ENCODE assay signal across 28 cellular contexts in the genomic region with DNA sequence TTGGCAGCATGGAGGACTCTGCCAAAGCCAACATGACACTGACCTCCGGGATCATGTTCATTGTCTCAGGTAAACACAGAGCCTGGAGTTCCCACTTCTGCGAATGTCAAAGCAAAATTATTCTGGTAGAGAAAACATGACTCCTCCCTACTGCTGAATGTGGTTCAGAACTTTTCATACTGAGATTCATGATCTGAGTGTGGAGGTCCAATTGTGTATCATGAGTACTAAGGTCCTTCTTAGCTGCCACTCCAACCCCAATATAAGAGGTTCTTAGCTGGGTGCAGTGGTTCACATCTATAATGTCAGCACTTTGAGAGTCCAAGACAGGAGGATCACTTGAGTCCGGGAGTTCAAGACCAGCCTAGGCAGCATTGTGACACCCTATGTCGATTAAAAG. TPM values are rescaled to one million over a fixed set of nuclear protein-coding genes. Genes with fewer than 3 reads are reported as not detected.
"Had no signal": no experiment of that assay in that cellular context is flagged by ENCODE, and none has a peak within 500 bp of the region (broad histone marks: within the 10 kb centered on the region; RNA-seq: fewer than 3 reads in every experiment).

No MANE protein-coding gene starts in this region.

- H3K4me1 ChIP-seq: esophagus muscularis mucosa, left lung, sigmoid colon had no signal

- H3K4me3 ChIP-seq: coronary artery, esophagus muscularis mucosa, hepatocyte, left lung, lung, sigmoid colon, smooth muscle cell, upper lobe of left lung had no signal

- H3K27ac Mint-ChIP-seq: activated naive CD4-positive, alpha-beta T cell treated with anti-CD3 and anti-CD28 coated beads, Interleukin-2, amount 10 ng/mL, durations not matched to agents 7 days and 5 days; immature natural killer cell; natural killer cell; progenitor cell of endocrine pancreas; stimulated activated naive B cell treated with anti-CD40 and anti-IgM and Interleukin-4, amounts not matched to agents 10 μg/mL and 1 μg/mL and 100 μg/mL, for 72 hours; T-helper 2 cell treated with Interferon-gamma antibody and Interleukin-4, amounts not matched to agents 5 μg/mL and 100 μg/mL, for 36 hours had no signal

- H3K27me3 ChIP-seq: esophagus muscularis mucosa, hepatocyte, left lung, sigmoid colon, upper lobe of left lung had no signal

- H3K27me3 Mint-ChIP-seq: progenitor cell of endocrine pancreas had no signal

- H3K4me3 Mint-ChIP-seq: activated naive CD4-positive, alpha-beta T cell treated with anti-CD3 and anti-CD28 coated beads, Interleukin-2, amount 10 ng/mL, durations not matched to agents 7 days and 5 days; activated T-cell treated with anti-CD3 and anti-CD28 coated beads, Interleukin-2, amount 50 U/mL, for 4 hours; immature natural killer cell; natural killer cell; stimulated activated naive B cell treated with anti-CD40 and anti-IgM and Interleukin-4, amounts not matched to agents 10 μg/mL and 1 μg/mL and 100 μg/mL, for 72 hours; T-helper 2 cell treated with Interferon-gamma antibody and Interleukin-4, amounts not matched to agents 5 μg/mL and 100 μg/mL, for 36 hours had no signal

- ATAC-seq: activated CD4-positive, CD25-positive, alpha-beta regulatory T cell treated with anti-CD3 and anti-CD28 coated beads, Interleukin-2, amount 50 U/mL, for 24 hours; activated T-cell treated with anti-CD3 and anti-CD28 coated beads, Interleukin-2, amount 50 U/mL, for 4 hours; left lung; natural killer cell; stimulated activated naive B cell treated with anti-CD40 and anti-IgM and Interleukin-4, amounts not matched to agents 10 μg/mL and 1 μg/mL and 100 μg/mL, for 72 hours had no signal

- H3K9me3 ChIP-seq: esophagus muscularis mucosa, left lung, sigmoid colon, upper lobe of left lung had no signal

- H3K9me3 Mint-ChIP-seq: activated naive CD4-positive, alpha-beta T cell treated with anti-CD3 and anti-CD28 coated beads, Interleukin-2, amount 10 ng/mL, durations not matched to agents 7 days and 5 days; activated T-cell treated with anti-CD3 and anti-CD28 coated beads, Interleukin-2, amount 50 U/mL, for 4 hours; natural killer cell; stimulated activated naive B cell treated with anti-CD40 and anti-IgM and Interleukin-4, amounts not matched to agents 10 μg/mL and 1 μg/mL and 100 μg/mL, for 72 hours; T-helper 2 cell treated with Interferon-gamma antibody and Interleukin-4, amounts not matched to agents 5 μg/mL and 100 μg/mL, for 36 hours had no signal

- H3K36me3 Mint-ChIP-seq: activated naive CD4-positive, alpha-beta T cell treated with anti-CD3 and anti-CD28 coated beads, Interleukin-2, amount 10 ng/mL, durations not matched to agents 7 days and 5 days; immature natural killer cell; natural killer cell; stimulated activated naive B cell treated with anti-CD40 and anti-IgM and Interleukin-4, amounts not matched to agents 10 μg/mL and 1 μg/mL and 100 μg/mL, for 72 hours had no signal

- DNase-seq: activated CD4-positive, alpha-beta T cell treated with anti-CD3 and anti-CD28 coated beads, Interleukin-2, amount 50 U/mL, for 1 hour; activated effector memory CD4-positive, alpha-beta T cell treated with anti-CD3 and anti-CD28 coated beads, Interleukin-2, amount 50 U/mL, for 16 hours; activated naive CD4-positive, alpha-beta T cell treated with anti-CD3 and anti-CD28 coated beads, Interleukin-2, amount 10 ng/mL, durations not matched to agents 7 days and 5 days; activated T-cell treated with anti-CD3 and anti-CD28 coated beads, Interleukin-2, amount 50 U/mL, for 4 hours; amygdala; glutamatergic neuron; immature natural killer cell; left lung; natural killer cell; retina; sigmoid colon; stimulated activated CD4-positive, alpha-beta T cell treated with anti-CD3 and anti-CD28 coated beads, Interleukin-15, amount 100 ng/mL, for 24 hours; stimulated activated naive B cell treated with anti-CD40 and anti-IgM and Interleukin-4, amounts not matched to agents 10 μg/mL and 1 μg/mL and 100 μg/mL, for 72 hours; upper lobe of left lung had no signal

- H3K4me1 Mint-ChIP-seq: activated naive CD4-positive, alpha-beta T cell treated with anti-CD3 and anti-CD28 coated beads, Interleukin-2, amount 10 ng/mL, durations not matched to agents 7 days and 5 days; immature natural killer cell; natural killer cell; stimulated activated naive B cell treated with anti-CD40 and anti-IgM and Interleukin-4, amounts not matched to agents 10 μg/mL and 1 μg/mL and 100 μg/mL, for 72 hours had no signal

- H3K27ac ChIP-seq: coronary artery, esophagus muscularis mucosa, hepatocyte, left lung, sigmoid colon, VCaP had no signal

RNA-seq across cellular contexts. Expression of gene CLDN18, which starts 13.8 kb away (rescaled TPM):
- total RNA-seq: bronchial epithelial cell, frontal cortex, kidney epithelial cell, natural killer cell, osteoblast, sigmoid colon, smooth muscle cell, subcutaneous adipose tissue had no signal
